In the genomic region with DNA sequence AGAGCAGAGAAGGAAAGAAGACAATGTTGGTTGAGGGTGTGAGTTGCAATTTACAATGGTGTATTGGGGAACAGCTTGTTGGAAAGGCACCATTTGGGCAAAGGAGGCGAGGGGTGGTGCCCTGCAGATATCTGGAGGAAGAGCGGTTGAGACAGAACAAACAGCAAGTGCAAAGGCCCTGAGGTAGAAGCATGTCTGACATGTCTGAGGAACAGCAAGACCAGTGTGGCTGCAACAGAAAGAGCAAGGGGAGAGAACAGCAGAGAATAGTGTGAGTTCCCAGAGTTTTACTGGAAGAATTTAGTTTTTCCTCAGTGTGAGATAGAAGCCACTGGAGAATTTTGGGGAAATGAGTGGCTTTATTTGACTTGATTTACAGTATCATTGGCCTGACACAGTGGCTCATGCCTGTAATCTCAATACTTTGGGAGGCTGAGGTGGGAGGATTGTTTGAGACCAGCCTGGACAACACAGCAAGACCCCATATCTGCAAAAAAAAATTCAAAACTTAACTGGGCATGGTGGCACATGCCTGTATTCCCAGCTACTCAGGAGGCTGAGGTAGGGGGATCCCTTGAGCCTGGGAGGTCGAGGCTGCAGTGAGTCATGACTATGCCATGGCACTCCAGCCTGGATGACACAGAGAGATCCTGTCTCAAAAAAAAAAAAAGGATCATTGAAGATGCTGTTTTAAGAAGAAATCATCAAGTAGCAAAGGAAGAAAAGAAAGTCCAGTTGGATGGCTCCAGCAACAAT, we compare ENCODE assay signal across 16 cellular contexts. TPM values are rescaled to one million over a fixed set of nuclear protein-coding genes. Genes with fewer than 3 reads are reported as not detected.
DNase-seq lines count a peak whose midpoint lies in the region; ATAC-seq, FAIRE-seq and TF ChIP-seq lines count a peak whose summit lies in the region.
"Had no signal": no experiment of that assay in that cellular context is flagged by ENCODE, and none has a peak within 500 bp of the region (broad histone marks: within the 10 kb centered on the region; RNA-seq: fewer than 3 reads in every experiment).

No MANE protein-coding gene starts in this region.

- H3K27ac ChIP-seq in GM23248 (no peak overlapping the region), vagina (no peak overlapping the region)

- H3K27me3 ChIP-seq in GM23248 (replicated peaks; ENCODE audit: insufficient read depth) (no peaks in the 10 kb centered on the region), vagina (no peaks in the 10 kb centered on the region)

- no peak overlapping the region for H3K4me2 ChIP-seq in GM23248 (ENCODE audit: unreplicated experiment)

- no peak overlapping the region for H2AFZ ChIP-seq in GM23248

- peaks cover 8% of the 10 kb centered on the region; the same call in 1 of the 2 replicates for H3F3A ChIP-seq in GM23248 (ENCODE audit: insufficient read depth)

- in situ Hi-C loops in GM23248 (cut with MboI) = no loop called here

- peak; percentile 6 for TF ChIP-seq POLR2A in erythroblast (IDR thresholded peaks at IDR 0.05; ENCODE audit: low read length)
- TF ChIP-seq POLR2A in vagina (IDR thresholded peaks at IDR 0.05) = no peak

- no peaks in the 10 kb centered on the region for H4K20me1 ChIP-seq in GM23248 (ENCODE audit: insufficient read depth)

- no peaks in the 10 kb centered on the region for H3K9me2 ChIP-seq in GM23248 (ENCODE audit: insufficient read depth)

- no peaks in the 10 kb centered on the region for H3K79me2 ChIP-seq in GM23248 (ENCODE audit: insufficient read depth)

- ATAC-seq in sciatic nerve = no peak
- no peak for ATAC-seq in HG02981 (IDR thresholded peaks at IDR 0.05; ENCODE audit: unreplicated experiment)

- peak; percentile 40 for DNase-seq in GM23248
- DNase-seq in HTR-8/SVneo (ENCODE audit: insufficient read length, low spot score) = no peak
- no peak for DNase-seq in erythroblast (lab: John Stamatoyannopoulos, UW)
- DNase-seq in sciatic nerve (ENCODE audit: low spot score) = peak; percentile 8
- no peak for DNase-seq in vagina (ENCODE audit: extremely low spot score in 2 of 2)
- DNase-seq in stimulated activated CD4-positive, alpha-beta T cell treated with anti-CD3 and anti-CD28 coated beads, Interleukin-1b, Interleukin-23, amount 100 ng/mL, for 48 hours = no peak
- DNase-seq: ACHN; AML-193; COR-L47; HCEC 1CT; NCI-H2029; NCI-H2171; NCI-H446 treated with DMSO at 0.1 percent for 48 hours; NK-92 treated with Interleukin-12 subunit alpha and Interleukin-12 subunit beta, amount 100 ng/mL, for 24 hours; SIG-M5 had no signal

- intact Hi-C loops in sciatic nerve (cut with DNase I) (no loop called here), vagina (cut with DNase I) (no loop called here)

- peak; percentile 72 for FAIRE-seq in HTR-8/SVneo (lab: Jason Lieb, UNC)

- H3K9ac ChIP-seq in GM23248 = no peak overlapping the region

- no peak for TF ChIP-seq CTCF in vagina (IDR thresholded peaks at IDR 0.05)

- H3K4me1 ChIP-seq in GM23248 (ENCODE audit: insufficient read depth) (no peaks in the 10 kb centered on the region; the same call in 1 of the 2 replicates), vagina (peaks cover 7% of the 10 kb centered on the region)

- no peaks in the 10 kb centered on the region for H3K36me3 ChIP-seq in GM23248 (ENCODE audit: low read depth)
- H3K36me3 ChIP-seq in vagina = no peaks in the 10 kb centered on the region

- H3K9me3 ChIP-seq in GM23248 (ENCODE audit: low read depth) = no peaks in the 10 kb centered on the region
- no peaks in the 10 kb centered on the region for H3K9me3 ChIP-seq in vagina

- H3K4me3 ChIP-seq in GM23248 (no peak overlapping the region), vagina (no peak overlapping the region)

- 60 to 65% methylated on average over 3 of the region's 3 CpGs for WGBS in GM23248 (ENCODE audit: low coverage in 1 of 2, low lambda C conversion rate in 2 of 2, missing lambda C conversion rate in 2 of 2), 2 experiments

RNA-seq across cellular contexts. Expression of gene CMBL, which starts 13.6 kb away (rescaled TPM):
- total RNA-seq in GM23248 (2014; rRNA removed; shearing (Covaris generic)) = 4.0 and 4.2 TPM in 2 replicates
- polyA plus RNA-seq in GM23248 (2016; fragmentation: Nextera tagmentation; extraction: Ambion mirVana) = 14.6 and 16.0 TPM in 2 replicates
- total RNA-seq in sciatic nerve = 17.5 TPM
- total RNA-seq in vagina = 5.9 TPM

RNA-seq across cellular contexts. Expression of gene CCT5, which starts 44.0 kb away (rescaled TPM):
- 301 and 392 TPM in 2 replicates for total RNA-seq in GM23248 (2014; rRNA removed; shearing (Covaris generic))
- 257 and 264 TPM in 2 replicates for polyA plus RNA-seq in GM23248 (2016; fragmentation: Nextera tagmentation; extraction: Ambion mirVana)
- total RNA-seq in sciatic nerve = 79.5 TPM
- total RNA-seq in vagina = 83.2 TPM

RNA-seq across cellular contexts. Expression of gene ATPSCKMT, which starts 44.4 kb away (rescaled TPM):
- 15.3 and 16.8 TPM in 2 replicates for total RNA-seq in GM23248 (2014; rRNA removed; shearing (Covaris generic))
- polyA plus RNA-seq in GM23248 (2016; fragmentation: Nextera tagmentation; extraction: Ambion mirVana) = 12.8 and 13.9 TPM in 2 replicates
- total RNA-seq in sciatic nerve (20.8 TPM), vagina (26.0 TPM)

RNA-seq across cellular contexts. Expression of gene MARCHF6, which starts 59.4 kb away (rescaled TPM):
- total RNA-seq in GM23248 (2014; rRNA removed; shearing (Covaris generic)) = 44.9 and 56.4 TPM in 2 replicates
- 97.5 and 105 TPM in 2 replicates for polyA plus RNA-seq in GM23248 (2016; fragmentation: Nextera tagmentation; extraction: Ambion mirVana)
- total RNA-seq in sciatic nerve = 174 TPM
- total RNA-seq in vagina = 68.8 TPM

Comparison
In these comparisons a context has a peak if more than half of its experiments do, and no peak if none do; other contexts are left out.
1. DNase-seq: peak in GM23248 (single experiment) and sciatic nerve (single experiment); none in HTR-8/SVneo (single experiment), erythroblast (0 of 2), vagina (0 of 2) and stimulated activated CD4-positive, alpha-beta T cell treated with anti-CD3 and anti-CD28 coated beads, Interleukin-1b, Interleukin-23, amount 100 ng/mL, for 48 hours (single experiment).